10 cellular contexts compared by ENCODE assay signal in the genomic region with DNA sequence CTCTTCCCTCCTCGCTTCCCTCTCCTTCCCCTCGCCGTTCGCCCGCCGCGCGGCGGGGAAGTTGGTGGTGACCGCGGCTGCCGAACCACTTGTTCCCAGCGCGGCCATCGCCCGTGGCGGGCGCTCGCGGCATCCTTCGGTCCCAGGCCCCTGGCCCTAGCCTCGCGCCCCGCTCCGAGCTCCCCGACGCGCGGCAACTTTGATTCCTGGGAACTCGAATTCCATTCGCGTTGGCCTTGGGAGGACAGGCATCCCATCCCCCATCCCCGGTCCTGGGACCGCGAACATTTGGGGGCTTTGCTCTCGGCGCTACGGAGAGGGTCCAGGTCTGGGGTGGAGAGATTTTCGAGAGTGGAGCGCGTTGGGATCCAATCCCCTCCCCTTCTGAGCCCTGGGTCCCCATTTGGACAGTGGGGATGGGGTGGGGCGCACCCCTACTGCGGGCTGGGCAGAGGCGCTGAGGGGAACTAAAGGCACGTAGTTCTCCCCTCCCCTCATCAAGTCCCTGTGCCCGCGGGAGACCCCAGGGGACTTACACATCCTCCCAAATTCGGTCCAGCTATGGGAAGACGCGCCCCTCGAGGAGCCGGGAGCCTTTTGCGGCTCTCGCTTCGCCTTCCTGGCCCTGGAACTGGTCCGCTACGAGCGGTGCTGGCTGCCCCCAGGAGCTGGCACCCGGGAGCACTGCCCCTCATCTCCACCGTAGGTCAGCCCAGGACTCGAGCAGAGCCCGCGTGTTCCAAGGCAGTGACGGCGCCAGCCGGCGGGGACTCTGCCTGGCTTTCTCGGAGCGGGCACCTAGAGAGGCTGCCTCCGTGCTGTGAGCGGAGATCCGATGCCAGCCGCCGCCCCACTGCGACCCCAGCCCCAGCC. TPM values are rescaled to one million over a fixed set of nuclear protein-coding genes. Genes with fewer than 3 reads are reported as not detected.
DNase-seq lines count a peak whose midpoint lies in the region; ATAC-seq and TF ChIP-seq lines count a peak whose summit lies in the region.
"Had no signal": no experiment of that assay in that cellular context is flagged by ENCODE, and none has a peak within 500 bp of the region (broad histone marks: within the 10 kb centered on the region; RNA-seq: fewer than 3 reads in every experiment).

No MANE protein-coding gene starts in this region.

- H3K9me3 Mint-ChIP-seq in activated naive CD4-positive, alpha-beta T cell treated with anti-CD3 and anti-CD28 coated beads for 36 hours: no peaks in the 10 kb centered on the region

- H3K36me3 ChIP-seq in mucosa of rectum (ENCODE audit: control insufficient read depth in 2 of 2, insufficient read depth in 2 of 2, low read length in 2 of 2) (no peaks in the 10 kb centered on the region), upper lobe of right lung (no peaks in the 10 kb centered on the region)

- H3K27me3 ChIP-seq in mucosa of rectum (ENCODE audit: control insufficient read depth in 2 of 2, insufficient read depth in 2 of 2, low read length in 2 of 2): peaks cover 38 to 51% of the 10 kb centered on the region in 2 donors
- H3K27me3 ChIP-seq in upper lobe of right lung: peaks cover 47% of the 10 kb centered on the region

- no peak for TF ChIP-seq CTCF in upper lobe of right lung (IDR thresholded peaks at IDR 0.05)

- no peaks in the 10 kb centered on the region for H3K9me3 ChIP-seq in mucosa of rectum (ENCODE audit: control insufficient read depth in 2 of 2, low read length in 2 of 2)
- H3K9me3 ChIP-seq in upper lobe of right lung: no peaks in the 10 kb centered on the region

- no peak overlapping the region for H3K9ac ChIP-seq in mucosa of rectum (ENCODE audit: low read depth in 1 of 2, low read length in 2 of 2)

- ATAC-seq in upper lobe of right lung: no peak
- ATAC-seq in esophagus mucosa: no peak
- no peak for ATAC-seq in GM21528 (IDR thresholded peaks at IDR 0.05; ENCODE audit: low FRiP score, unreplicated experiment)

- H3K4me3 Mint-ChIP-seq in activated naive CD4-positive, alpha-beta T cell treated with anti-CD3 and anti-CD28 coated beads for 36 hours: peak overlapping the region; percentile 32

- H3K27ac ChIP-seq in mucosa of rectum (ENCODE audit: low read depth in 2 of 2, low read length in 2 of 2) (no peak overlapping the region), upper lobe of right lung (no peak overlapping the region)

- H3K4me1 ChIP-seq in mucosa of rectum (ENCODE audit: control insufficient read depth in 2 of 2, insufficient read depth in 2 of 2, low read length in 2 of 2) (peaks cover 7 to 8% of the 10 kb centered on the region in 2 donors), upper lobe of right lung (peaks cover 10% of the 10 kb centered on the region)

- intact Hi-C loops in activated naive CD4-positive, alpha-beta T cell treated with anti-CD3 and anti-CD28 coated beads for 36 hours (cut with micrococcal nuclease): loop anchor here (2.0 to 5.0 kb wide), 2 partner anchors 299 to 500 kb away; no protein-coding TSS in a partner anchor
- intact Hi-C loops in upper lobe of right lung (cut with DNase I): loop anchor here (10.0 kb wide), 1 partner anchor 307 kb away; no protein-coding TSS in a partner anchor

- H3K4me3 ChIP-seq in mucosa of rectum (ENCODE audit: low read length in 2 of 2) (peak overlapping the region; percentile 30 to 41), upper lobe of right lung (peak overlapping the region; percentile 50)

- CTCF ChIA-PET in activated naive CD4-positive, alpha-beta T cell treated with anti-CD3 and anti-CD28 coated beads for 36 hours (lab: Charles Lee): interaction anchor here (0.6 to 5.1 kb wide), 3 partner anchors 76 to 310 kb away, joined by 3 to 40 read pairs (median 9); no protein-coding TSS in a partner anchor

- no peak overlapping the region for H3K27ac Mint-ChIP-seq in activated naive CD4-positive, alpha-beta T cell treated with anti-CD3 and anti-CD28 coated beads for 36 hours

- peaks cover 2% of the 10 kb centered on the region for H3K4me1 Mint-ChIP-seq in activated naive CD4-positive, alpha-beta T cell treated with anti-CD3 and anti-CD28 coated beads for 36 hours (ENCODE audit: low read depth)

- DNase-seq in activated naive CD4-positive, alpha-beta T cell treated with anti-CD3 and anti-CD28 coated beads for 36 hours: no peak
- no peak for DNase-seq in activated naive CD4-positive, alpha-beta T cell treated with anti-CD3 and anti-CD28 coated beads, Interleukin-2, amount 50 U/mL, for 16 hours
- DNase-seq in cerebellum (ENCODE audit: low spot score): peak; percentile 49
- peak; percentile 63 for DNase-seq in upper lobe of right lung
- no peak for DNase-seq in AG08396 (ENCODE audit: low spot score)
- DNase-seq: activated effector memory CD4-positive, alpha-beta T cell treated with anti-CD3 and anti-CD28 coated beads, Interleukin-2, amount 50 U/mL, for 16 hours; NCI-H446 treated with DMSO at 0.1 percent for 48 hours had no signal

- H3K36me3 Mint-ChIP-seq in activated naive CD4-positive, alpha-beta T cell treated with anti-CD3 and anti-CD28 coated beads for 36 hours (ENCODE audit: low read depth): no peaks in the 10 kb centered on the region

- H3K27me3 Mint-ChIP-seq in activated naive CD4-positive, alpha-beta T cell treated with anti-CD3 and anti-CD28 coated beads for 36 hours (ENCODE audit: low read depth): peaks cover 52% of the 10 kb centered on the region

RNA-seq across cellular contexts. Expression of a gene that starts 0.9 kb away (rescaled TPM):
- 1 to 10 TPM; 1.6 TPM for total RNA-seq in activated naive CD4-positive, alpha-beta T cell treated with anti-CD3 and anti-CD28 coated beads for 36 hours
- total RNA-seq in cerebellum (4.5 TPM), upper lobe of right lung (10.9 TPM), esophagus mucosa (1.3 TPM)

Comparison
In these comparisons a context has a peak if more than half of its experiments do, and no peak if none do; other contexts are left out.
1. DNase-seq: peak in cerebellum (single experiment) and upper lobe of right lung (single experiment); none in activated naive CD4-positive, alpha-beta T cell treated with anti-CD3 and anti-CD28 coated beads for 36 hours (single experiment), activated naive CD4-positive, alpha-beta T cell treated with anti-CD3 and anti-CD28 coated beads, Interleukin-2, amount 50 U/mL, for 16 hours (single experiment) and AG08396 (single experiment).